10 cellular contexts compared by ENCODE assay signal in the genomic region with DNA sequence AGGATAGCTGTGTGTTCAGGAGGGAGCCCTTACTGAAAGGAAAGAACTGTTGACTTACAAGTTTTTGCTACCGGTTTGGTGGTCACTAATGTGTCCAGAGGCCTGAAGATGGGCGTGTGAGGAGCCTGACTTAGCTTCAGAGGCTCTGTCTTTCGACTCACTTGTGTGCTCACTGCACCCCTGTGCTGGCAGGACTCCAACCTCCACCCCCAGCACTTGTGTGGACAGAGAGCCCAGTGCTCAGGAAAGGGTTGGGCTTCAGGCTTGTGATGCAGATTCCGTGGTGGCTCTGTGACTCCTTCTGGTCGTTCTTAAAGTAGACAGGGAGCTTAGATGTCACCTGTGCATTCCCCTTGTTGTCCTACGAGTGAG.
DNase-seq lines count a peak whose midpoint lies in the region; ATAC-seq and TF ChIP-seq lines count a peak whose summit lies in the region.
"Had no signal": no experiment of that assay in that cellular context is flagged by ENCODE, and none has a peak within 500 bp of the region (broad histone marks: within the 10 kb centered on the region; RNA-seq: fewer than 3 reads in every experiment).

No MANE protein-coding gene starts in this region.

- POLR2A ChIA-PET in HEK293 (lab: Yijun Ruan, JAX), result no interaction called here

- no peak for ATAC-seq in body of pancreas
- ATAC-seq in left ventricle myocardium superior, result peak; percentile 49
- no peak for ATAC-seq in natural killer cell treated with Interleukin-12 subunit alpha and Interleukin-12 subunit beta and Interleukin-15 and Interleukin-18, amount 100 ng/mL, for 72 hours

- H3K9me3 Mint-ChIP-seq in natural killer cell treated with Interleukin-12 subunit alpha and Interleukin-12 subunit beta and Interleukin-15 and Interleukin-18, amount 100 ng/mL, for 72 hours, result no peaks in the 10 kb centered on the region

- no peaks in the 10 kb centered on the region for H3K9me3 ChIP-seq in HEK293 (ENCODE audit: control insufficient read depth, insufficient read depth, low read depth, low read length)
- H3K9me3 ChIP-seq in body of pancreas, result no peaks in the 10 kb centered on the region
- no peaks in the 10 kb centered on the region for H3K9me3 ChIP-seq in skeletal muscle satellite cell (replicated peaks; ENCODE audit: low read length)

- H3K4me3 ChIP-seq in HEK293 (ENCODE audit: low read depth, low read length) (no peak overlapping the region), body of pancreas (no peak overlapping the region), skeletal muscle satellite cell (ENCODE audit: low read length) (no peak overlapping the region)

- peaks cover 4 to 7% of the 10 kb centered on the region in 2 donors for H3K4me1 Mint-ChIP-seq in natural killer cell treated with Interleukin-12 subunit alpha and Interleukin-12 subunit beta and Interleukin-15 and Interleukin-18, amount 100 ng/mL, for 72 hours (ENCODE audit: low read depth in 2 of 2)

- no peaks in the 10 kb centered on the region for H3K27me3 Mint-ChIP-seq in natural killer cell treated with Interleukin-12 subunit alpha and Interleukin-12 subunit beta and Interleukin-15 and Interleukin-18, amount 100 ng/mL, for 72 hours

- H3K4me3 Mint-ChIP-seq in natural killer cell treated with Interleukin-12 subunit alpha and Interleukin-12 subunit beta and Interleukin-15 and Interleukin-18, amount 100 ng/mL, for 72 hours, result no peak overlapping the region

- H3K27ac Mint-ChIP-seq in natural killer cell treated with Interleukin-12 subunit alpha and Interleukin-12 subunit beta and Interleukin-15 and Interleukin-18, amount 100 ng/mL, for 72 hours, result no peak overlapping the region

- H3K36me3 ChIP-seq in HEK293 (ENCODE audit: control insufficient read depth in 2 of 2, insufficient read depth in 1 of 2, low read length in 2 of 2) (peaks cover 7 to 40% of the 10 kb centered on the region in 2 experiments; a peak in 2 of 3 replicates), body of pancreas (replicated peaks in 1 of 2; ENCODE audit: insufficient read depth in 1 of 2, low read depth in 2 of 2) (peaks cover 0 to 4% of the 10 kb centered on the region in 2 donors), skeletal muscle satellite cell (ENCODE audit: insufficient read depth, low read length) (peaks cover 39% of the 10 kb centered on the region)

- H3K27ac ChIP-seq in HEK293 (ENCODE audit: extremely low read depth, low read depth, low read length), result no peak overlapping the region
- peak overlapping the region in 1 of 4 donors; percentile 4 for H3K27ac ChIP-seq in body of pancreas

- TF ChIP-seq POLR2A in body of pancreas (IDR thresholded peaks at IDR 0.05), result no peak

- H3K4me2 ChIP-seq in skeletal muscle satellite cell (ENCODE audit: low read length), result peak overlapping the region; percentile 24

- TF ChIP-seq CTCF in HEK293 (tag by site-specific recombination; IDR thresholded peaks at IDR 0.05), result no peak
- no peak for TF ChIP-seq CTCF in body of pancreas (IDR thresholded peaks at IDR 0.05)

- DNase-seq in body of pancreas (peak in 3 of 4 donors; percentile 50 to 78 (median 63)), left ventricle myocardium superior (peak; percentile 71), T-helper 9 cell (no peak), NAMALWA (ENCODE audit: low spot score) (no peak)
- DNase-seq in natural killer cell treated with Interleukin-12 subunit alpha and Interleukin-12 subunit beta and Interleukin-15 and Interleukin-18, amount 100 ng/mL, for 72 hours (ENCODE audit: low spot score), result no peak
- DNase-seq in activated T-cell treated with anti-CD3 and anti-CD28 coated beads, Interleukin-2, amount 50 U/mL, for 48 hours, result no peak
- DNase-seq: midbrain, NCI-H1105 had no signal

- peak overlapping the region; percentile 67 for H3K9ac ChIP-seq in skeletal muscle satellite cell (ENCODE audit: low read depth, low read length)

- no peaks in the 10 kb centered on the region for H3K4me1 ChIP-seq in HEK293 (ENCODE audit: control insufficient read depth, insufficient read depth, low read length)
- peaks cover 23% of the 10 kb centered on the region for H3K4me1 ChIP-seq in body of pancreas
- H3K4me1 ChIP-seq in skeletal muscle satellite cell (ENCODE audit: control insufficient read depth, insufficient read depth, low read length), result peaks cover 50% of the 10 kb centered on the region

- WGBS in body of pancreas, 2 donors, result 31 to 44% methylated on average over 4 to 6 of the region's 6 CpGs

- H3K36me3 Mint-ChIP-seq in natural killer cell treated with Interleukin-12 subunit alpha and Interleukin-12 subunit beta and Interleukin-15 and Interleukin-18, amount 100 ng/mL, for 72 hours, result peaks cover under 1% of the 10 kb centered on the region

- CTCF ChIA-PET in HEK293 (lab: Yijun Ruan, JAX), result interaction anchor here (0.9 to 3.6 kb wide), 7 partner anchors 12 to 464 kb away, joined by 3 to 26 read pairs (median 7); no protein-coding TSS in a partner anchor

- intact Hi-C loops in body of pancreas (cut with DNase I) (no loop called here), left ventricle myocardium superior (cut with micrococcal nuclease) (no loop called here)

- no peaks in the 10 kb centered on the region for H3K27me3 ChIP-seq in body of pancreas
- no peaks in the 10 kb centered on the region for H3K27me3 ChIP-seq in skeletal muscle satellite cell (ENCODE audit: control insufficient read depth, insufficient read depth, low read length)

TF ChIP-seq in HEK293, 187 proteins besides CTCF, POLR2A, EP300 and RAD21:
- TF ChIP-seq ZNF449 (tag by site-specific recombination; IDR thresholded peaks at IDR 0.05) (peak; percentile 94), TCF7L2 (IDR thresholded peaks at IDR 0.05; ENCODE audit: borderline replicate concordance, low read depth, low read length) (no peak)

Comparison
In these comparisons a context has a peak if more than half of its experiments do, and no peak if none do; other contexts are left out.
1. DNase-seq: peak in body of pancreas (3 of 4) and left ventricle myocardium superior (single experiment); none in T-helper 9 cell (single experiment), natural killer cell treated with Interleukin-12 subunit alpha and Interleukin-12 subunit beta and Interleukin-15 and Interleukin-18, amount 100 ng/mL, for 72 hours (single experiment), NAMALWA (single experiment) and activated T-cell treated with anti-CD3 and anti-CD28 coated beads, Interleukin-2, amount 50 U/mL, for 48 hours (0 of 2).